ENCODE assay signal across 28 cellular contexts in genomic region chr1:60983701-60984065, GRCh38.
DNase-seq lines count a peak whose midpoint lies in the region; ATAC-seq and TF ChIP-seq lines count a peak whose summit lies in the region.
"Had no signal": no experiment of that assay in that cellular context is flagged by ENCODE, and none has a peak within 500 bp of the region (broad histone marks: within the 10 kb centered on the region; RNA-seq: fewer than 3 reads in every experiment).

No MANE protein-coding gene starts in this region.

- H3K36me3 Mint-ChIP-seq in mesothelial cell of epicardium (no peaks in the 10 kb centered on the region), T-cell (no peaks in the 10 kb centered on the region)
- H3K36me3 Mint-ChIP-seq: activated naive CD4-positive, alpha-beta T cell treated with anti-CD3 and anti-CD28 coated beads, Interleukin-2, amount 10 ng/mL, durations not matched to agents 7 days and 5 days; naive B cell had no signal

- no peaks in the 10 kb centered on the region for H3K9me2 ChIP-seq in GM23248 (ENCODE audit: insufficient read depth)

- CTCF ChIA-PET in T-cell (lab: Charles Lee), result no interaction called here

- no peaks in the 10 kb centered on the region for H4K20me1 ChIP-seq in GM23248 (ENCODE audit: insufficient read depth)
- H4K20me1 ChIP-seq: BLaER1 had no signal

- H3K9me3 Mint-ChIP-seq in mesothelial cell of epicardium, result no peaks in the 10 kb centered on the region
- no peaks in the 10 kb centered on the region for H3K9me3 Mint-ChIP-seq in T-cell
- H3K9me3 Mint-ChIP-seq: activated naive CD4-positive, alpha-beta T cell treated with anti-CD3 and anti-CD28 coated beads, Interleukin-2, amount 10 ng/mL, durations not matched to agents 7 days and 5 days; endodermal cell; HFFc6; naive B cell; stimulated activated naive CD8-positive, alpha-beta T cell treated with anti-CD3 and anti-CD28 coated beads, Interleukin-15, Interleukin-2, amounts not matched to agents 100 ng/mL and 50 ng/mL, for 24 hours had no signal

- H3K36me3 ChIP-seq in stomach (no peaks in the 10 kb centered on the region), aorta (ENCODE audit: control insufficient read depth in 1 of 2, insufficient read depth in 2 of 2, low read length in 1 of 2) (no peaks in the 10 kb centered on the region), GM23248 (ENCODE audit: low read depth) (no peaks in the 10 kb centered on the region)
- H3K36me3 ChIP-seq: BLaER1, colonic mucosa, pancreas had no signal

- intact Hi-C loops in right cardiac atrium (cut with DNase I), result loop anchor here in 1 of 4 donors (5.0 kb wide), 1 partner anchor 59 kb away; no protein-coding TSS in a partner anchor
- intact Hi-C loops in left ventricle myocardium superior (cut with micrococcal nuclease), result no loop called here
- intact Hi-C loops in stomach (cut with DNase I; ENCODE audit: low total_unique reads), result no loop called here
- intact Hi-C loops in aorta (cut with DNase I), result loop anchor here in 1 of 2 donors (5.0 kb wide), 1 partner anchor 469 kb away; no protein-coding TSS in a partner anchor

- no peak for TF ChIP-seq POLR2A in stomach (IDR thresholded peaks at IDR 0.05)

- in situ Hi-C loops in GM23248 (cut with MboI), result no loop called here
- in situ Hi-C loops in G401 (cut with HindIII; ENCODE audit: low sequenced_read_pairs), result no loop called here

- no peaks in the 10 kb centered on the region for H3K27me3 ChIP-seq in right cardiac atrium (ENCODE audit: control insufficient read depth, insufficient read depth)
- H3K27me3 ChIP-seq in stomach, result no peaks in the 10 kb centered on the region
- H3K27me3 ChIP-seq in aorta (ENCODE audit: control insufficient read depth in 1 of 2, insufficient read depth in 2 of 2, low read length in 1 of 2), result no peaks in the 10 kb centered on the region
- H3K27me3 ChIP-seq in GM23248 (replicated peaks; ENCODE audit: insufficient read depth), result no peaks in the 10 kb centered on the region
- H3K27me3 ChIP-seq: BLaER1, colonic mucosa, pancreas had no signal

- ATAC-seq in right cardiac atrium, result no peak
- ATAC-seq in left ventricle myocardium superior, result no peak
- ATAC-seq in aorta (ENCODE audit: low FRiP score), result no peak
- ATAC-seq in T-cell (replicated peaks in 1 of 4), result no peak

- H2AFZ ChIP-seq in GM23248, result no peak overlapping the region

- no peak for TF ChIP-seq EP300 in stomach (IDR thresholded peaks at IDR 0.05)

- no peak overlapping the region for H3K4me3 Mint-ChIP-seq in mesothelial cell of epicardium
- no peak overlapping the region for H3K4me3 Mint-ChIP-seq in T-cell
- H3K4me3 Mint-ChIP-seq: activated naive CD4-positive, alpha-beta T cell treated with anti-CD3 and anti-CD28 coated beads, Interleukin-2, amount 10 ng/mL, durations not matched to agents 7 days and 5 days; endodermal cell; HFFc6; naive B cell; stimulated activated naive CD8-positive, alpha-beta T cell treated with anti-CD3 and anti-CD28 coated beads, Interleukin-15, Interleukin-2, amounts not matched to agents 100 ng/mL and 50 ng/mL, for 24 hours had no signal

- H3K27ac ChIP-seq in right cardiac atrium (ENCODE audit: low read length), result peak overlapping the region; percentile 80
- H3K27ac ChIP-seq in stomach, result peak overlapping the region in 4 of 5 donors; percentile 50 to 77 (median 68)
- peak overlapping the region; percentile 87 to 98 for H3K27ac ChIP-seq in aorta (ENCODE audit: low read depth in 1 of 2, low read length in 2 of 2)
- no peak overlapping the region for H3K27ac ChIP-seq in GM23248
- H3K27ac ChIP-seq: BLaER1, colonic mucosa had no signal

- WGBS in right cardiac atrium, result 45% methylated on average over 8 of the region's 8 CpGs
- WGBS in stomach, 5 donors, result 40 to 58% (median 44%) methylated on average over 8 of the region's 8 CpGs
- 8 to 12% methylated on average over 8 of the region's 8 CpGs for WGBS in aorta, 2 donors
- WGBS in GM23248 (ENCODE audit: low coverage in 1 of 2, low lambda C conversion rate in 2 of 2, missing lambda C conversion rate in 2 of 2), 2 experiments, result 73 to 79% methylated on average over 8 of the region's 8 CpGs

- DNase-seq in right cardiac atrium (peak in 1 of 3 donors; percentile 56), left ventricle myocardium superior (no peak), mesothelial cell of epicardium (ENCODE audit: low spot score in 2 of 2, unreplicated experiment in 2 of 2) (no peak), stomach (no peak), aorta (no peak), T-cell (no peak), GM23248 (no peak), G401 (ENCODE audit: low spot score) (no peak)
- DNase-seq: activated CD4-positive, alpha-beta T cell treated with anti-CD3 and anti-CD28 coated beads for 1 hour; activated CD8-positive, alpha-beta memory T cell treated with anti-CD3 and anti-CD28 coated beads for 24 hours; activated naive CD4-positive, alpha-beta T cell treated with anti-CD3 and anti-CD28 coated beads, Interleukin-2, amount 10 ng/mL, durations not matched to agents 7 days and 5 days; activated T-cell treated with anti-CD3 and anti-CD28 coated beads, Interleukin-2, amount 50 U/mL, for 48 hours; Caco-2; colonic mucosa; EL; endodermal cell; head of caudate nucleus; HFFc6; naive B cell; NCI-H1105 treated with DMSO at 0.1 percent for 48 hours; NCI-H2081 treated with DMSO at 0.1 percent for 48 hours; NCI-H510A; pancreas; RPMI8226; small intestine; stimulated activated CD4-positive, alpha-beta T cell treated with anti-CD3 and anti-CD28 coated beads, Interleukin-2, amount 100 ng/mL, for 48 hours had no signal

- H3K4me2 ChIP-seq in GM23248 (ENCODE audit: unreplicated experiment), result no peak overlapping the region
- H3K4me2 ChIP-seq: BLaER1 had no signal

- H3K4me3 ChIP-seq in right cardiac atrium (ENCODE audit: low read length), result no peak overlapping the region
- no peak overlapping the region for H3K4me3 ChIP-seq in stomach
- H3K4me3 ChIP-seq in aorta (ENCODE audit: low read length in 2 of 2), result no peak overlapping the region
- H3K4me3 ChIP-seq in GM23248, result no peak overlapping the region
- H3K4me3 ChIP-seq: BLaER1, colonic mucosa, pancreas had no signal

- POLR2A ChIA-PET in T-cell (lab: Charles Lee), result no interaction called here

- no peak for TF ChIP-seq CTCF in mesothelial cell of epicardium (IDR thresholded peaks at IDR 0.05; ENCODE audit: unreplicated experiment)
- TF ChIP-seq CTCF in stomach (IDR thresholded peaks at IDR 0.05), result no peak

- H3K4me1 Mint-ChIP-seq in mesothelial cell of epicardium, result peaks cover 38% of the 10 kb centered on the region
- no peaks in the 10 kb centered on the region for H3K4me1 Mint-ChIP-seq in T-cell
- H3K4me1 Mint-ChIP-seq: activated naive CD4-positive, alpha-beta T cell treated with anti-CD3 and anti-CD28 coated beads, Interleukin-2, amount 10 ng/mL, durations not matched to agents 7 days and 5 days; endodermal cell had no signal

- no peaks in the 10 kb centered on the region for H3K79me2 ChIP-seq in GM23248 (ENCODE audit: insufficient read depth)

- no peak overlapping the region for H3K9ac ChIP-seq in GM23248
- H3K9ac ChIP-seq: BLaER1 had no signal

- H3K9me3 ChIP-seq in right cardiac atrium (ENCODE audit: control insufficient read depth, low read length) (no peaks in the 10 kb centered on the region), stomach (no peaks in the 10 kb centered on the region), aorta (ENCODE audit: control insufficient read depth, low read length) (no peaks in the 10 kb centered on the region), GM23248 (ENCODE audit: low read depth) (no peaks in the 10 kb centered on the region)
- H3K9me3 ChIP-seq: BLaER1, Caco-2, colonic mucosa, pancreas had no signal

- H3K27ac Mint-ChIP-seq in mesothelial cell of epicardium (peak overlapping the region; percentile 48), T-cell (no peak overlapping the region)
- H3K27ac Mint-ChIP-seq: activated naive CD4-positive, alpha-beta T cell treated with anti-CD3 and anti-CD28 coated beads, Interleukin-2, amount 10 ng/mL, durations not matched to agents 7 days and 5 days; endodermal cell; HFFc6; stimulated activated naive CD8-positive, alpha-beta T cell treated with anti-CD3 and anti-CD28 coated beads, Interleukin-15, Interleukin-2, amounts not matched to agents 100 ng/mL and 50 ng/mL, for 24 hours had no signal

- no peaks in the 10 kb centered on the region for H3F3A ChIP-seq in GM23248 (ENCODE audit: insufficient read depth)

- H3K4me1 ChIP-seq in right cardiac atrium (ENCODE audit: control insufficient read depth, insufficient read depth, low read length), result no peaks in the 10 kb centered on the region
- peaks cover 0 to 25% (median 10%) of the 10 kb centered on the region in 4 donors for H3K4me1 ChIP-seq in stomach
- H3K4me1 ChIP-seq in aorta (ENCODE audit: control insufficient read depth in 1 of 2, insufficient read depth in 2 of 2, low read length in 2 of 2), result peaks cover 1 to 9% of the 10 kb centered on the region in 2 donors
- no peaks in the 10 kb centered on the region for H3K4me1 ChIP-seq in GM23248 (ENCODE audit: insufficient read depth)
- H3K4me1 ChIP-seq: BLaER1, Caco-2, colonic mucosa, pancreas had no signal

- H3K27me3 Mint-ChIP-seq in mesothelial cell of epicardium (ENCODE audit: low read depth) (no peaks in the 10 kb centered on the region), T-cell (no peaks in the 10 kb centered on the region)
- H3K27me3 Mint-ChIP-seq: activated naive CD4-positive, alpha-beta T cell treated with anti-CD3 and anti-CD28 coated beads, Interleukin-2, amount 10 ng/mL, durations not matched to agents 7 days and 5 days; naive B cell; stimulated activated naive CD8-positive, alpha-beta T cell treated with anti-CD3 and anti-CD28 coated beads, Interleukin-15, Interleukin-2, amounts not matched to agents 100 ng/mL and 50 ng/mL, for 24 hours had no signal
